10 cellular contexts compared by ENCODE assay signal in the genomic region with DNA sequence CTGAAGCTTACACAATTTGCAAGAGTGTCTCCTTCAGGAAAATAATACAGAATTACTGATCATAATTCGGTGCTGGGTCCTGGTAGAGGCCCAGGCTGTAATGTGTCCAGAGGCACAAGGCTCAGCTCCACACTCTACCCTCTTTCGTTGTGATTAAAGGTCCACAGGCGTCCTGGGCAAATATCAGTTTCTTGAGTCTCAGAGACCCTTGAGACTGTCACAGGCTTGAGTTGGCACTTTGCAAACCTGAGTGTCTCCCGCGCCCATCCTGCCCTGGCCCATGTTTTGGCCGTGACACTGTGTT. TPM values are rescaled to one million over a fixed set of nuclear protein-coding genes. Genes with fewer than 3 reads are reported as not detected.
DNase-seq lines count a peak whose midpoint lies in the region; ATAC-seq and TF ChIP-seq lines count a peak whose summit lies in the region.
"Had no signal": no experiment of that assay in that cellular context is flagged by ENCODE, and none has a peak within 500 bp of the region (broad histone marks: within the 10 kb centered on the region; RNA-seq: fewer than 3 reads in every experiment).

No MANE protein-coding gene starts in this region.

- peak overlapping the region; percentile 68; the same call in 1 of the 3 replicates for H2BK15ac ChIP-seq in IMR-90 (ENCODE audit: low read depth, low read length)

- H3K9me1 ChIP-seq in IMR-90 (ENCODE audit: insufficient read depth, low read length): peaks cover 37% of the 10 kb centered on the region

- no peaks in the 10 kb centered on the region for H3K36me3 Mint-ChIP-seq in CD4-positive, CD25-positive, alpha-beta regulatory T cell
- H3K36me3 Mint-ChIP-seq in endothelial cell (ENCODE audit: low read depth, unreplicated experiment): no peaks in the 10 kb centered on the region
- H3K36me3 Mint-ChIP-seq in osteocyte (ENCODE audit: unreplicated experiment): no peaks in the 10 kb centered on the region

- H3K23ac ChIP-seq in IMR-90 (ENCODE audit: low read depth, low read length): peak overlapping the region; percentile 83

- H3K36me3 ChIP-seq in CD4-positive, CD25-positive, alpha-beta regulatory T cell (ENCODE audit: control insufficient read depth, insufficient read depth, low read length): no peaks in the 10 kb centered on the region
- H3K36me3 ChIP-seq in IMR-90 (ENCODE audit: control insufficient read depth, insufficient read depth, low read length): no peaks in the 10 kb centered on the region

- peak overlapping the region; percentile 31 for H4K5ac ChIP-seq in IMR-90 (ENCODE audit: low read depth, low read length)

- H3K27ac Mint-ChIP-seq in CD4-positive, CD25-positive, alpha-beta regulatory T cell: peak overlapping the region in 2 of 3 donors; percentile 93 to 94
- H3K27ac Mint-ChIP-seq in endothelial cell (ENCODE audit: unreplicated experiment) (peak overlapping the region; percentile 54), osteocyte (ENCODE audit: unreplicated experiment) (peak overlapping the region; percentile 100)

- H3K9me3 ChIP-seq in CD4-positive, CD25-positive, alpha-beta regulatory T cell (ENCODE audit: control insufficient read depth in 2 of 2, low read length in 2 of 2): no peaks in the 10 kb centered on the region
- H3K9me3 ChIP-seq in IMR-90 (ENCODE audit: control insufficient read depth, insufficient read depth, low read length): no peaks in the 10 kb centered on the region

- peaks cover 13% of the 10 kb centered on the region for H3K4me1 ChIP-seq in CD4-positive, CD25-positive, alpha-beta regulatory T cell (ENCODE audit: control insufficient read depth, insufficient read depth, low read length, poor library complexity, severe bottlenecking)
- peaks cover 41% of the 10 kb centered on the region for H3K4me1 ChIP-seq in IMR-90 (ENCODE audit: control insufficient read depth, insufficient read depth, low read length)

- H4K8ac ChIP-seq in IMR-90 (ENCODE audit: low read depth in 2 of 2, low read length in 2 of 2): peak overlapping the region; percentile 8 to 69

- CTCF ChIA-PET in IMR-90 (lab: Yijun Ruan, JAX): interaction anchor here (1.4 kb wide), 1 partner anchor 9 kb away, joined by 3 read pairs; no protein-coding TSS in a partner anchor

- H2BK120ac ChIP-seq in IMR-90 (ENCODE audit: low read depth, low read length): peak overlapping the region; percentile 97

- TF ChIP-seq CTCF in IMR-90 (conservative IDR thresholded peaks at IDR 0.05; ENCODE audit: low read depth, low read length): no peak
- TF ChIP-seq CTCF in endothelial cell (IDR thresholded peaks at IDR 0.05; ENCODE audit: unreplicated experiment): no peak
- TF ChIP-seq CTCF in osteocyte (IDR thresholded peaks at IDR 0.05): no peak

- peaks cover 6% of the 10 kb centered on the region; the same call in 1 of the 2 replicates for H4K20me1 ChIP-seq in IMR-90 (ENCODE audit: insufficient read depth, low read length)

- intact Hi-C loops in IMR-90 (cut with micrococcal nuclease): no loop called here

- BruUV-seq in IMR-90 (replicated peaks; lab: Mats Ljungman, UMichigan): no TSS peak

- DNase-seq in CD4-positive, CD25-positive, alpha-beta regulatory T cell: no peak
- no peak for DNase-seq in IMR-90
- DNase-seq in endothelial cell (ENCODE audit: low spot score): no peak
- DNase-seq in osteocyte (ENCODE audit: extremely low spot score, unreplicated experiment): no peak
- DNase-seq in cortex of kidney (lab: John Stamatoyannopoulos, UW): no peak
- DNase-seq in glomerular visceral epithelial cell (ENCODE audit: extremely low spot score): no peak
- DNase-seq in occipital lobe (lab: John Stamatoyannopoulos, UW): no peak
- DNase-seq: NCI-H1105 treated with DMSO at 0.1 percent for 48 hours; stimulated activated CD4-positive, alpha-beta T cell treated with anti-CD3 and anti-CD28 coated beads, Interleukin-4, amount 100 ng/mL, for 4 hours had no signal

- H3K4me2 ChIP-seq in IMR-90 (ENCODE audit: low read depth, low read length): peak overlapping the region; percentile 47

- dilution Hi-C loops in IMR-90 (cut with HindIII; ENCODE audit: low sequenced_read_pairs, unreplicated experiment): no loop called here

- peak overlapping the region; percentile 90 for H2AFZ ChIP-seq in IMR-90 (replicated peaks; ENCODE audit: low read length, poor library complexity)

- peak overlapping the region; percentile 97 for H2BK20ac ChIP-seq in IMR-90 (ENCODE audit: low read depth, low read length)

- peaks cover 19% of the 10 kb centered on the region for H3K27me3 Mint-ChIP-seq in CD4-positive, CD25-positive, alpha-beta regulatory T cell
- H3K27me3 Mint-ChIP-seq in endothelial cell (ENCODE audit: unreplicated experiment) (peaks cover 5% of the 10 kb centered on the region), osteocyte (ENCODE audit: unreplicated experiment) (no peaks in the 10 kb centered on the region)

- no peaks in the 10 kb centered on the region for H3K27me3 ChIP-seq in CD4-positive, CD25-positive, alpha-beta regulatory T cell (ENCODE audit: control insufficient read depth, insufficient read depth, low read length)
- no peaks in the 10 kb centered on the region; the same call in 1 of the 2 replicates for H3K27me3 ChIP-seq in IMR-90 (ENCODE audit: control insufficient read depth, insufficient read depth, low read length)

- no peak for TF ChIP-seq RAD21 in IMR-90 (IDR thresholded peaks at IDR 0.05; ENCODE audit: low read length)

- H3K4me1 Mint-ChIP-seq in CD4-positive, CD25-positive, alpha-beta regulatory T cell: peaks cover 10 to 35% (median 14%) of the 10 kb centered on the region in 4 donors
- peaks cover 5% of the 10 kb centered on the region for H3K4me1 Mint-ChIP-seq in endothelial cell (ENCODE audit: unreplicated experiment)
- peaks cover 74% of the 10 kb centered on the region for H3K4me1 Mint-ChIP-seq in osteocyte (ENCODE audit: unreplicated experiment)

- H2BK5ac ChIP-seq in IMR-90 (ENCODE audit: low read depth, low read length, poor library complexity, severe bottlenecking): peak overlapping the region; percentile 81

- H3K4me3 Mint-ChIP-seq in CD4-positive, CD25-positive, alpha-beta regulatory T cell: no peak overlapping the region
- no peak overlapping the region for H3K4me3 Mint-ChIP-seq in endothelial cell (ENCODE audit: unreplicated experiment)
- peak overlapping the region; percentile 6 for H3K4me3 Mint-ChIP-seq in osteocyte (ENCODE audit: unreplicated experiment)

- H3K18ac ChIP-seq in IMR-90 (ENCODE audit: low read depth, low read length): peak overlapping the region; percentile 39

- peak overlapping the region; percentile 94 for H2AK5ac ChIP-seq in IMR-90 (ENCODE audit: low read depth, low read length)

- POLR2A ChIA-PET in IMR-90 (lab: Charles Lee; ENCODE audit: unreplicated experiment): no interaction called here

- ATAC-seq in CD4-positive, CD25-positive, alpha-beta regulatory T cell (ENCODE audit: low read depth in 2 of 2): no peak
- ATAC-seq in IMR-90 (ENCODE audit: low read depth) (no peak), GM19455 (IDR thresholded peaks at IDR 0.05; ENCODE audit: unreplicated experiment) (no peak)

- TF ChIP-seq POLR2A in IMR-90 (IDR thresholded peaks at IDR 0.05; ENCODE audit: low read depth, low read length): no peak

- no peak overlapping the region for H3K27ac ChIP-seq in CD4-positive, CD25-positive, alpha-beta regulatory T cell (ENCODE audit: insufficient read depth, low read length, poor library complexity, severe bottlenecking)
- H3K27ac ChIP-seq in IMR-90 (ENCODE audit: insufficient read depth, low read length): peak overlapping the region; percentile 48

- peak overlapping the region; percentile 14; the same call in 1 of the 2 replicates for H3K9ac ChIP-seq in IMR-90 (ENCODE audit: low read depth, low read length)

- in situ Hi-C loops in IMR-90 (cut with MboI; ENCODE audit: low sequenced_read_pairs): no loop called here

- peak overlapping the region; percentile 71 for H3K56ac ChIP-seq in IMR-90 (ENCODE audit: extremely low read depth, insufficient read depth, low read length)

- 30% methylated on average over 2 of the region's 6 CpGs; no CpG with 5 or more reads in 1 of the 2 experiments for WGBS in IMR-90 (ENCODE audit: extremely low coverage in 2 of 2, insufficient read length in 1 of 2), 2 experiments

- no peaks in the 10 kb centered on the region for H3K9me3 Mint-ChIP-seq in CD4-positive, CD25-positive, alpha-beta regulatory T cell
- no peaks in the 10 kb centered on the region for H3K9me3 Mint-ChIP-seq in endothelial cell (ENCODE audit: unreplicated experiment)
- H3K9me3 Mint-ChIP-seq in osteocyte (ENCODE audit: unreplicated experiment): no peaks in the 10 kb centered on the region

- peak overlapping the region; percentile 93 for H4K91ac ChIP-seq in IMR-90 (ENCODE audit: insufficient read depth, low read depth, low read length)

- H3K4me3 ChIP-seq in CD4-positive, CD25-positive, alpha-beta regulatory T cell (ENCODE audit: low read depth, low read length): no peak overlapping the region
- H3K4me3 ChIP-seq in IMR-90 (ENCODE audit: insufficient read depth, low read depth, low read length): no peak overlapping the region

- peak overlapping the region; percentile 69 for H3K14ac ChIP-seq in IMR-90 (replicated peaks; ENCODE audit: low read depth, low read length)

- H2AK9ac ChIP-seq in IMR-90 (replicated peaks; ENCODE audit: low read depth, low read length, poor library complexity): peak overlapping the region; percentile 93

- peak overlapping the region; percentile 95 for H3K4ac ChIP-seq in IMR-90 (ENCODE audit: low read depth, low read length)

- peaks cover 0 to 23% of the 10 kb centered on the region in 2 experiments; a peak in 2 of 4 replicates for H3K79me1 ChIP-seq in IMR-90 (ENCODE audit: low read depth in 1 of 2, low read length in 2 of 2)

TF ChIP-seq in IMR-90, 13 proteins besides CTCF, POLR2A, EP300 and RAD21 (continues in another document):
- TF ChIP-seq MAZ (IDR thresholded peaks at IDR 0.05; ENCODE audit: borderline replicate concordance, low read depth, low read length) (no peak), BHLHE40 (IDR thresholded peaks at IDR 0.05; ENCODE audit: low read depth, low read length) (no peak), NFE2L2 (IDR thresholded peaks at IDR 0.05; ENCODE audit: low read depth, low read length) (no peak), FOS (IDR thresholded peaks at IDR 0.05; ENCODE audit: low read depth, low read length) (no peak), CHD1 (IDR thresholded peaks at IDR 0.05; ENCODE audit: low read depth, low read length) (no peak; the same call in 1 of the 2 replicates), MAFK (IDR thresholded peaks at IDR 0.05; ENCODE audit: low read depth, low read length) (no peak), MXI1 (IDR thresholded peaks at IDR 0.05; ENCODE audit: borderline replicate concordance, low read depth, low read length) (no peak), RFX5 (IDR thresholded peaks at IDR 0.05; ENCODE audit: low read depth, low read length) (no peak)

RNA-seq across cellular contexts. Expression of gene SMAD7, which starts 46.9 kb away (rescaled TPM):
- 64.0 TPM for total RNA-seq in CD4-positive, CD25-positive, alpha-beta regulatory T cell
- polyA plus RNA-seq in CD4-positive, CD25-positive, alpha-beta regulatory T cell: 1 to 10 TPM; 1.7 to 7.2 (median 6.3) TPM
- total RNA-seq in IMR-90 (2012; rRNA removed): 13.3 and 15.8 TPM in 2 replicates
- 17.6 and 17.9 TPM in 2 replicates for polyA plus RNA-seq in IMR-90 (2012; rRNA removed)
- 8.3 and 14.6 TPM in 2 replicates for polyA plus RNA-seq in IMR-90 (2012; cell fraction: cytosol; rRNA removed)
- polyA plus RNA-seq in IMR-90 (2012; cell fraction: nucleus; rRNA removed; ENCODE audit: low replicate concordance): 22.6 and 22.9 TPM in 2 replicates
- 30.1 TPM for total RNA-seq in endothelial cell (ENCODE audit: unreplicated experiment)
- 53.6 and 55.8 TPM in 2 replicates for total RNA-seq in osteocyte
- 18.7 TPM for total RNA-seq in occipital lobe
